ENCODE assay signal across 28 cellular contexts in genomic region chr11:103680861-103681260, GRCh38.
"Had no signal": no experiment of that assay in that cellular context is flagged by ENCODE, and none has a peak within 500 bp of the region (broad histone marks: within the 10 kb centered on the region; RNA-seq: fewer than 3 reads in every experiment).

No MANE protein-coding gene starts in this region.

- DNase-seq: activated CD4-positive, alpha-beta T cell treated with anti-CD3 and anti-CD28 coated beads for 48 hours; activated CD4-positive, alpha-beta T cell treated with anti-CD3 and anti-CD28 coated beads, Interleukin-2, amount 50 U/mL, for 4 hours; activated CD4-positive, CD25-positive, alpha-beta regulatory T cell treated with anti-CD3 and anti-CD28 coated beads, Interleukin-2, amount 50 U/mL, for 72 hours; activated CD8-positive, alpha-beta memory T cell treated with anti-CD3 and anti-CD28 coated beads, Interleukin-2, amount 50 U/mL, for 48 hours; activated CD8-positive, alpha-beta T cell treated with anti-CD3 and anti-CD28 coated beads, Interleukin-2, amount 10 ng/mL, durations not matched to agents 7 days and 5 days; activated effector memory CD4-positive, alpha-beta T cell treated with Interleukin-2 at 50 U/mL for 16 hours; activated naive CD4-positive, alpha-beta T cell; activated naive CD8-positive, alpha-beta T cell treated with anti-CD3 and anti-CD28 coated beads, Interleukin-2, amount 50 U/mL, for 24 hours; activated T-cell treated with anti-CD3 and anti-CD28 coated beads, Interleukin-2, amount 50 U/mL, for 1 hour; amygdala; Karpas-422; MM.1S; NCI-H1105; NCI-H1436 treated with DMSO at 0.1 percent for 48 hours; NCI-H187 treated with DMSO at 0.1 percent for 48 hours; NCI-H2081 treated with DMSO at 0.1 percent for 48 hours; NCI-H446; NCI-H524; PC-3; SIG-M5; T-helper 1 cell had no signal

- H3K36me3 Mint-ChIP-seq: activated naive CD4-positive, alpha-beta T cell treated with anti-CD3 and anti-CD28 coated beads, Interleukin-2, amount 50 U/mL, for 72 hours; brain; WTC11 had no signal

- H3K4me3 ChIP-seq: cardiac muscle cell, K562 had no signal

- H3K36me3 ChIP-seq: cardiac muscle cell had no signal

- H3K9me3 Mint-ChIP-seq: activated naive CD4-positive, alpha-beta T cell treated with anti-CD3 and anti-CD28 coated beads, Interleukin-2, amount 50 U/mL, for 72 hours; activated naive CD8-positive, alpha-beta T cell treated with anti-CD3 and anti-CD28 coated beads, Interleukin-2, amount 50 U/mL, for 24 hours; activated T-helper 1 cell treated with anti-CD3 and anti-CD28 coated beads, Interleukin-12 subunit alpha, Interleukin-12 subunit beta, Interleukin-2, Interleukin-4 antibody, amounts not matched to agents 30 ng/mL and 10 ng/mL and 1 ng/mL, durations not matched to agents 14 hours and 24 hours and 36 hours; WTC11 had no signal

- H3K4me3 Mint-ChIP-seq: activated CD8-positive, alpha-beta T cell treated with anti-CD3 and anti-CD28 coated beads, Interleukin-2, amount 10 ng/mL, durations not matched to agents 7 days and 5 days; activated naive CD8-positive, alpha-beta T cell treated with anti-CD3 and anti-CD28 coated beads, Interleukin-2, amount 50 U/mL, for 24 hours; activated T-helper 1 cell treated with anti-CD3 and anti-CD28 coated beads, Interleukin-12 subunit alpha, Interleukin-12 subunit beta, Interleukin-2, Interleukin-4 antibody, amounts not matched to agents 30 ng/mL and 10 ng/mL and 1 ng/mL, durations not matched to agents 14 hours and 24 hours and 36 hours; brain; WTC11 had no signal

- ATAC-seq: activated CD8-positive, alpha-beta T cell treated with anti-CD3 and anti-CD28 coated beads, Interleukin-2, amount 10 ng/mL, durations not matched to agents 7 days and 5 days; activated naive CD4-positive, alpha-beta T cell treated with anti-CD3 and anti-CD28 coated beads, Interleukin-2, amount 50 U/mL, for 72 hours; activated naive CD8-positive, alpha-beta T cell treated with anti-CD3 and anti-CD28 coated beads, Interleukin-2, amount 50 U/mL, for 24 hours; K562; PC-3; WTC11 had no signal

- H3K27ac Mint-ChIP-seq: activated CD8-positive, alpha-beta T cell treated with anti-CD3 and anti-CD28 coated beads, Interleukin-2, amount 10 ng/mL, durations not matched to agents 7 days and 5 days; activated naive CD4-positive, alpha-beta T cell treated with anti-CD3 and anti-CD28 coated beads, Interleukin-2, amount 50 U/mL, for 72 hours; activated naive CD8-positive, alpha-beta T cell treated with anti-CD3 and anti-CD28 coated beads, Interleukin-2, amount 50 U/mL, for 24 hours; activated T-helper 1 cell treated with anti-CD3 and anti-CD28 coated beads, Interleukin-12 subunit alpha, Interleukin-12 subunit beta, Interleukin-2, Interleukin-4 antibody, amounts not matched to agents 30 ng/mL and 10 ng/mL and 1 ng/mL, durations not matched to agents 14 hours and 24 hours and 36 hours; brain; WTC11 had no signal

- FAIRE-seq: astrocyte, K562 had no signal

- H3K27ac ChIP-seq: cardiac muscle cell had no signal

- H3K27me3 Mint-ChIP-seq: activated naive CD8-positive, alpha-beta T cell treated with anti-CD3 and anti-CD28 coated beads, Interleukin-2, amount 50 U/mL, for 24 hours; brain had no signal

- H3K27me3 ChIP-seq: cardiac muscle cell had no signal
